In the genomic region with DNA sequence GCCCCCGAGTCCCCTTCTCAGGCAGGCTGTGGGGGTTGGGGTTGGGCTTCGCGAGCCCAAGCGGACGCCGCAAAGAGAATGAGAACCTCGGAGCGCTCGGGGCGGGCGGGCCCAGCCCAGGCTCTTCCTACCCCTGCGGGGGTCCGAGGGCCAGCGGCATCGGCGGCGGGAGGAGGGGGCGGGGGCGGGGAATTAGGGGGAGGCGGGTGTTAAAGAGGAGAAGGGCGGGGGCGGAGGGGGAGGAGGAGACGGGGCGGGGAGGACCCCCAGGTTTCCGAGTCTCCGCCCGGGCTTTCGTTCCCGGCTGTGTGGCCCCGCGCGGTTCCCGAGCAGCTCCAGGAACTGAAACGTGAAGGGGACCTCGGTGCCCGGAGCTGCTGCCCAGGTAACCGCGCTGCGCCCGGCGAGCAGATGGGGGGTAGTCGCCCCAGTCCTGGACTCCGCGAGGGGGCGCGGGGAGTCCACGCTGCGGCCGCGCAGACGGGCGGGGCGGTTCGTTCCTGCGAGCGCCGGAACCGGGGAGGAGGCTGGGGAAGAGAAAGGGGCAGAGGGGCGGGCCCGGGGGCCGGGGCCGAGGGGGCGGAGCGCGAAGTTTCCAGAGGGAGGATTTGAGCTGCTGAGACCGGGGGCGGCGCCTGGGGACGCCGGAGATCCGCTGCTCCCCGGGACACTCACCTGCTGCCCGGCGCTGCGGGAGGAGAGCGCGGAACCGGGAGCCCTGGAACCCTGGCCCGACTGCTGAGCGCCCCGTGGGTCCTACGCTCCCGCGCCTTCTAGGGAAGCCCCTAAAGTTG, we compare ENCODE assay signal across 8 cellular contexts. TPM values are rescaled to one million over a fixed set of nuclear protein-coding genes. Genes with fewer than 3 reads are reported as not detected.
DNase-seq lines count a peak whose midpoint lies in the region; ATAC-seq and TF ChIP-seq lines count a peak whose summit lies in the region.

No MANE protein-coding gene starts in this region.

- DNase-seq in AG10803 (ENCODE audit: low read depth) (peak; percentile 6), LNCaP clone FGC (ENCODE audit: low read depth) (no peak), upper lobe of right lung (peak; percentile 82)
- DNase-seq in T-helper 2 cell treated with Interferon-gamma antibody and Interleukin-4, amounts not matched to agents 5 μg/mL and 100 μg/mL, for 36 hours (ENCODE audit: low spot score): peak; percentile 25
- no peak for DNase-seq in effector memory CD4-positive, alpha-beta T cell
- no peak for DNase-seq in natural killer cell treated with Interleukin-12 subunit alpha and Interleukin-12 subunit beta and Interleukin-15 and Interleukin-18, amount 100 ng/mL, for 72 hours (ENCODE audit: low spot score)

- H3K4me1 Mint-ChIP-seq in T-helper 2 cell treated with Interferon-gamma antibody and Interleukin-4, amounts not matched to agents 5 μg/mL and 100 μg/mL, for 36 hours (ENCODE audit: low read depth): no peaks in the 10 kb centered on the region
- H3K4me1 Mint-ChIP-seq in natural killer cell treated with Interleukin-12 subunit alpha and Interleukin-12 subunit beta and Interleukin-15 and Interleukin-18, amount 100 ng/mL, for 72 hours (ENCODE audit: low read depth in 2 of 2): peaks cover 0 to 7% of the 10 kb centered on the region in 2 donors

- H3K9me3 Mint-ChIP-seq in T-helper 2 cell treated with Interferon-gamma antibody and Interleukin-4, amounts not matched to agents 5 μg/mL and 100 μg/mL, for 36 hours: no peaks in the 10 kb centered on the region
- H3K9me3 Mint-ChIP-seq in natural killer cell treated with Interleukin-12 subunit alpha and Interleukin-12 subunit beta and Interleukin-15 and Interleukin-18, amount 100 ng/mL, for 72 hours: peaks cover 3% of the 10 kb centered on the region

- H3K36me3 ChIP-seq in effector memory CD4-positive, alpha-beta T cell (ENCODE audit: control insufficient read depth, insufficient read depth, low read length): no peaks in the 10 kb centered on the region
- no peaks in the 10 kb centered on the region for H3K36me3 ChIP-seq in upper lobe of right lung

- peaks cover 33% of the 10 kb centered on the region for H3K27me3 Mint-ChIP-seq in T-helper 2 cell treated with Interferon-gamma antibody and Interleukin-4, amounts not matched to agents 5 μg/mL and 100 μg/mL, for 36 hours (ENCODE audit: low read depth)
- peaks cover 24 to 32% of the 10 kb centered on the region in 2 donors for H3K27me3 Mint-ChIP-seq in natural killer cell treated with Interleukin-12 subunit alpha and Interleukin-12 subunit beta and Interleukin-15 and Interleukin-18, amount 100 ng/mL, for 72 hours

- peaks cover 7% of the 10 kb centered on the region for H3K4me1 ChIP-seq in effector memory CD4-positive, alpha-beta T cell (ENCODE audit: control insufficient read depth, insufficient read depth, low read length, poor library complexity, severe bottlenecking)
- H3K4me1 ChIP-seq in upper lobe of right lung: no peaks in the 10 kb centered on the region

- TF ChIP-seq CTCF in AG10803 (conservative IDR thresholded peaks at IDR 0.05; ENCODE audit: low read length): no peak
- TF ChIP-seq CTCF in LNCaP clone FGC (IDR thresholded peaks at IDR 0.05; ENCODE audit: control insufficient read depth, extremely low read depth, insufficient read depth): peak; percentile 29
- TF ChIP-seq CTCF in upper lobe of right lung (IDR thresholded peaks at IDR 0.05): no peak

- H3K4me3 ChIP-seq in AG10803 (ENCODE audit: low read length) (peak overlapping the region; percentile 46), LNCaP clone FGC (ENCODE audit: low read depth, low read length) (peak overlapping the region; percentile 38), upper lobe of right lung (peak overlapping the region; percentile 53)
- peak overlapping the region; percentile 50 for H3K4me3 ChIP-seq in effector memory CD4-positive, alpha-beta T cell (ENCODE audit: insufficient read depth, low read depth, low read length, poor library complexity, severe bottlenecking)

- intact Hi-C loops in upper lobe of right lung (cut with DNase I): no loop called here

- H3K27ac Mint-ChIP-seq in T-helper 2 cell treated with Interferon-gamma antibody and Interleukin-4, amounts not matched to agents 5 μg/mL and 100 μg/mL, for 36 hours: no peak overlapping the region
- no peak overlapping the region for H3K27ac Mint-ChIP-seq in natural killer cell treated with Interleukin-12 subunit alpha and Interleukin-12 subunit beta and Interleukin-15 and Interleukin-18, amount 100 ng/mL, for 72 hours

- H3K27me3 ChIP-seq in effector memory CD4-positive, alpha-beta T cell (replicated peaks; ENCODE audit: control insufficient read depth, insufficient read depth, low read length, poor library complexity, severe bottlenecking): peaks cover 23% of the 10 kb centered on the region
- H3K27me3 ChIP-seq in upper lobe of right lung: peaks cover 42% of the 10 kb centered on the region

- peak overlapping the region; percentile 43 for H3K4me3 Mint-ChIP-seq in T-helper 2 cell treated with Interferon-gamma antibody and Interleukin-4, amounts not matched to agents 5 μg/mL and 100 μg/mL, for 36 hours
- H3K4me3 Mint-ChIP-seq in natural killer cell treated with Interleukin-12 subunit alpha and Interleukin-12 subunit beta and Interleukin-15 and Interleukin-18, amount 100 ng/mL, for 72 hours: no peak overlapping the region

- H3K9me3 ChIP-seq in effector memory CD4-positive, alpha-beta T cell (ENCODE audit: control insufficient read depth, low read length): no peaks in the 10 kb centered on the region
- H3K9me3 ChIP-seq in upper lobe of right lung: no peaks in the 10 kb centered on the region

- no peak overlapping the region for H3K27ac ChIP-seq in effector memory CD4-positive, alpha-beta T cell (ENCODE audit: insufficient read depth, low read length, poor library complexity, severe bottlenecking)
- H3K27ac ChIP-seq in upper lobe of right lung: no peak overlapping the region

- peak; percentile 50 to 62 for ATAC-seq in natural killer cell treated with Interleukin-12 subunit alpha and Interleukin-12 subunit beta and Interleukin-15 and Interleukin-18, amount 100 ng/mL, for 72 hours
- peak; percentile 76 for ATAC-seq in upper lobe of right lung
- ATAC-seq in GM18867 (IDR thresholded peaks at IDR 0.05; ENCODE audit: unreplicated experiment): no peak
- ATAC-seq in GM21367 (IDR thresholded peaks at IDR 0.05; ENCODE audit: unreplicated experiment): no peak

- H3K36me3 Mint-ChIP-seq in T-helper 2 cell treated with Interferon-gamma antibody and Interleukin-4, amounts not matched to agents 5 μg/mL and 100 μg/mL, for 36 hours (ENCODE audit: low read depth): no peaks in the 10 kb centered on the region
- H3K36me3 Mint-ChIP-seq in natural killer cell treated with Interleukin-12 subunit alpha and Interleukin-12 subunit beta and Interleukin-15 and Interleukin-18, amount 100 ng/mL, for 72 hours: peaks cover 6% of the 10 kb centered on the region

RNA-seq across cellular contexts. Expression of a gene that starts 38.4 kb away (rescaled TPM):
- not detected for total RNA-seq in natural killer cell treated with Interleukin-12 subunit alpha and Interleukin-12 subunit beta and Interleukin-15 and Interleukin-18, amount 100 ng/mL, for 72 hours
- 2.0 TPM for total RNA-seq in upper lobe of right lung

Comparison
In these comparisons a context has a peak if more than half of its experiments do, and no peak if none do; other contexts are left out.
1. DNase-seq: peak in AG10803 (single experiment), T-helper 2 cell treated with Interferon-gamma antibody and Interleukin-4, amounts not matched to agents 5 μg/mL and 100 μg/mL, for 36 hours (single experiment) and upper lobe of right lung (single experiment); none in LNCaP clone FGC (single experiment), effector memory CD4-positive, alpha-beta T cell (0 of 3) and natural killer cell treated with Interleukin-12 subunit alpha and Interleukin-12 subunit beta and Interleukin-15 and Interleukin-18, amount 100 ng/mL, for 72 hours (single experiment).
2. ATAC-seq: peak in natural killer cell treated with Interleukin-12 subunit alpha and Interleukin-12 subunit beta and Interleukin-15 and Interleukin-18, amount 100 ng/mL, for 72 hours (2 of 2) and upper lobe of right lung (single experiment); none in GM18867 (single experiment) and GM21367 (single experiment).
3. Peak in every context shown above with its lines, with median percentiles within 50 percentile points of each other: H3K4me3 ChIP-seq.